In the genomic region with DNA sequence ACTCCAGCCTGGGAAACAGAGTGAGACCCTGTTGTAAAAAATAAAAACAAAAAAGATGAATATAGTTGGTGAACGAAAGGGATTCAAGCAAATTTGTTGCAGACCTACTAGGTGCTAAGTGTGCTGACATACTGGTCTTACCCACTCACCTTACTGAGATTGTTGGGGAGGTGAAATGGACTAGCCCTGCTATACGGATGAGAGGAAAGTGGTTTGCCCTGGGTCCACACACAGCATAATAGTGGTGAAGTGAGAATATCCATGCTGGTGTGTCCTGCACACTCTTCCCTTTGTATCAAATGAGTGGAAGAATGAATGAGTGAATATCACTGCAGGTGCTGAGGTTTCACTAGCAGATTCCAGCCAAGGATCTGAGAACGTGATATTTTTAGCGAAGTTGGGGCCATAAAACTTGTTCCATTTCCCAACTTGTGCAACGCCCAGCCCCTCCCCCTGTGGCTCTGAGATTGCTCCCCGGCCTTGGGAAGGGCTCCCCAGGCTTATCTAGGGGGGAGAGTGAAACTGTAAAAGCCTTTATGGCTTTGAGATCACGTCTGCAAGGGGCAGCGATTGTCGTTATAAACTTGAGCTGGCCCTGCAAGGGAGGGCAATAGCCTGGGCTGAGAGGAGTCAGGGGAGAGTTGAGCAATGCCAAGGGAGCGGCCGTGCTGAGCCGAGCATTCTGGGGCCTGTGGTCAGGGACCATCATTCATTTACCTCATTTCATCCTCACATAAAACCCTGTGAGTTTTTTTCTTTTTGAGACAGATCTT, we compare ENCODE assay signal across 1 cellular context.
TF ChIP-seq lines count a peak whose summit lies in the region.

No MANE protein-coding gene starts in this region.

TF ChIP-seq in A549, 52 proteins besides CTCF, POLR2A, EP300 and RAD21 (continued from another document):
- TF ChIP-seq, protein P1, sequence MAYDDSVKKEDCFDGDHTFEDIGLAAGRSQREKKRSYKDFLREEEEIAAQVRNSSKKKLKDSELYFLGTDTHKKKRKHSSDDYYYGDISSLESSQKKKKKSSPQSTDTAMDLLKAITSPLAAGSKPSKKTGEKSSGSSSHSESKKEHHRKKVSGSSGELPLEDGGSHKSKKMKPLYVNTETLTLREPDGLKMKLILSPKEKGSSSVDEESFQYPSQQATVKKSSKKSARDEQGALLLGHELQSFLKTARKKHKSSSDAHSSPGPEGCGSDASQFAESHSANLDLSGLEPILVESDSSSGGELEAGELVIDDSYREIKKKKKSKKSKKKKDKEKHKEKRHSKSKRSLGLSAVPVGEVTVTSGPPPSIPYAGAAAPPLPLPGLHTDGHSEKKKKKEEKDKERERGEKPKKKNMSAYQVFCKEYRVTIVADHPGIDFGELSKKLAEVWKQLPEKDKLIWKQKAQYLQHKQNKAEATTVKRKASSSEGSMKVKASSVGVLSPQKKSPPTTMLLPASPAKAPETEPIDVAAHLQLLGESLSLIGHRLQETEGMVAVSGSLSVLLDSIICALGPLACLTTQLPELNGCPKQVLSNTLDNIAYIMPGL (CRISPR knock-in tag; IDR thresholded peaks at IDR 0.05; ENCODE audit: borderline replicate concordance), result no peak
- no peak for TF ChIP-seq FOSL2 (IDR thresholded peaks at IDR 0.05)
- no peak for TF ChIP-seq FOSL2 (CRISPR knock-in tag; IDR thresholded peaks at IDR 0.05)
- TF ChIP-seq ESRRA (IDR thresholded peaks at IDR 0.05; ENCODE audit: borderline replicate concordance, low read length), result no peak
- TF ChIP-seq, protein P2, sequence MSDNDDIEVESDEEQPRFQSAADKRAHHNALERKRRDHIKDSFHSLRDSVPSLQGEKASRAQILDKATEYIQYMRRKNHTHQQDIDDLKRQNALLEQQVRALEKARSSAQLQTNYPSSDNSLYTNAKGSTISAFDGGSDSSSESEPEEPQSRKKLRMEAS (IDR thresholded peaks at IDR 0.05), result no peak
- no peak for TF ChIP-seq GATA3 (IDR thresholded peaks at IDR 0.05; ENCODE audit: borderline replicate concordance)
- TF ChIP-seq, protein P3, sequence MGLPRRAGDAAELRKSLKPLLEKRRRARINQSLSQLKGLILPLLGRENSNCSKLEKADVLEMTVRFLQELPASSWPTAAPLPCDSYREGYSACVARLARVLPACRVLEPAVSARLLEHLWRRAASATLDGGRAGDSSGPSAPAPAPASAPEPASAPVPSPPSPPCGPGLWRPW (IDR thresholded peaks at IDR 0.05), result no peak
- TF ChIP-seq MAFK (IDR thresholded peaks at IDR 0.05; ENCODE audit: partially characterized antibody), result no peak
- TF ChIP-seq NR3C1 (IDR thresholded peaks at IDR 0.05), result no peak
- TF ChIP-seq, protein P4, sequence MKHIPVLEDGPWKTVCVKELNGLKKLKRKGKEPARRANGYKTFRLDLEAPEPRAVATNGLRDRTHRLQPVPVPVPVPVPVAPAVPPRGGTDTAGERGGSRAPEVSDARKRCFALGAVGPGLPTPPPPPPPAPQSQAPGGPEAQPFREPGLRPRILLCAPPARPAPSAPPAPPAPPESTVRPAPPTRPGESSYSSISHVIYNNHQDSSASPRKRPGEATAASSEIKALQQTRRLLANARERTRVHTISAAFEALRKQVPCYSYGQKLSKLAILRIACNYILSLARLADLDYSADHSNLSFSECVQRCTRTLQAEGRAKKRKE (CRISPR knock-in tag; IDR thresholded peaks at IDR 0.05; ENCODE audit: low read depth), result no peak
- TF ChIP-seq, protein P5, sequence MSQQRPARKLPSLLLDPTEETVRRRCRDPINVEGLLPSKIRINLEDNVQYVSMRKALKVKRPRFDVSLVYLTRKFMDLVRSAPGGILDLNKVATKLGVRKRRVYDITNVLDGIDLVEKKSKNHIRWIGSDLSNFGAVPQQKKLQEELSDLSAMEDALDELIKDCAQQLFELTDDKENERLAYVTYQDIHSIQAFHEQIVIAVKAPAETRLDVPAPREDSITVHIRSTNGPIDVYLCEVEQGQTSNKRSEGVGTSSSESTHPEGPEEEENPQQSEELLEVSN (IDR thresholded peaks at IDR 0.05; ENCODE audit: borderline replicate concordance, low read depth), result no peak
